Comparison of ENCODE assay signal across 14 cellular contexts in genomic region chr3:52227117-52227516, GRCh38. TPM values are rescaled to one million over a fixed set of nuclear protein-coding genes. Genes with fewer than 3 reads are reported as not detected.
DNase-seq lines count a peak whose midpoint lies in the region; ATAC-seq and TF ChIP-seq lines count a peak whose summit lies in the region.
"Had no signal": no experiment of that assay in that cellular context is flagged by ENCODE, and none has a peak within 500 bp of the region (broad histone marks: within the 10 kb centered on the region; RNA-seq: fewer than 3 reads in every experiment).

No MANE protein-coding gene starts in this region.

- H3K36me3 ChIP-seq in CD8-positive, alpha-beta memory T cell (ENCODE audit: insufficient read depth, low read length) = peaks cover 24% of the 10 kb centered on the region
- H3K36me3 ChIP-seq in H7 (replicated peaks; ENCODE audit: control insufficient read depth, insufficient read depth, low read length) = peaks cover 11% of the 10 kb centered on the region
- H3K36me3 ChIP-seq in naive thymus-derived CD4-positive, alpha-beta T cell (ENCODE audit: control insufficient read depth in 2 of 3, insufficient read depth in 3 of 3, low read length in 3 of 3) = peaks cover 5 to 46% (median 23%) of the 10 kb centered on the region in 3 experiments

- DNase-seq in CD8-positive, alpha-beta memory T cell = no peak
- DNase-seq in H7 = peak; percentile 35
- no peak for DNase-seq in activated CD8-positive, alpha-beta T cell treated with anti-CD3 and anti-CD28 coated beads for 36 hours
- no peak for DNase-seq in naive thymus-derived CD4-positive, alpha-beta T cell
- DNase-seq in NCI-H2196 treated with DMSO at 0.1 percent for 48 hours (lab: John Stamatoyannopoulos, UW; ENCODE audit: unreplicated experiment) = no peak
- DNase-seq: left colon, NCI-H1105, NCI-H510A, nephron progenitor cell had no signal

- peak overlapping the region in 6 of 8 donors; percentile 2 to 91 (median 53) for H3K27ac Mint-ChIP-seq in CD8-positive, alpha-beta memory T cell
- H3K27ac Mint-ChIP-seq in activated CD8-positive, alpha-beta T cell treated with anti-CD3 and anti-CD28 coated beads for 36 hours = peak overlapping the region; percentile 85
- H3K27ac Mint-ChIP-seq in naive thymus-derived CD4-positive, alpha-beta T cell = peak overlapping the region in 8 of 9 donors; percentile 75 to 93 (median 86)

- no peaks in the 10 kb centered on the region for H3K9me3 ChIP-seq in CD8-positive, alpha-beta memory T cell (ENCODE audit: low read length)
- H3K9me3 ChIP-seq in naive thymus-derived CD4-positive, alpha-beta T cell (ENCODE audit: control insufficient read depth in 2 of 3, low read length in 3 of 3) = no peaks in the 10 kb centered on the region

- CTCF ChIA-PET in CD8-positive, alpha-beta memory T cell (lab: Charles Lee) = interaction anchor here (0.7 to 3.6 kb wide), 5 partner anchors 9 to 219 kb away, joined by 3 to 21 read pairs (median 4); partner anchors contain the start of gene WDR82
- CTCF ChIA-PET in activated CD8-positive, alpha-beta T cell treated with anti-CD3 and anti-CD28 coated beads for 36 hours (lab: Charles Lee) = interaction anchor here (0.7 to 11.9 kb wide), 8 partner anchors 8 to 111 kb away, joined by 3 to 223 read pairs (median 4); partner anchors contain the start of genes TWF2 and WDR82
- CTCF ChIA-PET in naive thymus-derived CD4-positive, alpha-beta T cell (lab: Charles Lee) = interaction anchor here (0.6 to 5.1 kb wide), 5 partner anchors 10 to 112 kb away, joined by 3 to 40 read pairs (median 4); no protein-coding TSS in a partner anchor

- H3K27ac ChIP-seq in CD8-positive, alpha-beta memory T cell (ENCODE audit: low read depth, low read length) = no peak overlapping the region
- peak overlapping the region; percentile 62 for H3K27ac ChIP-seq in naive thymus-derived CD4-positive, alpha-beta T cell (ENCODE audit: low read depth, low read length)
- H3K27ac ChIP-seq: hepatocyte had no signal

- no peak for TF ChIP-seq CTCF in activated CD8-positive, alpha-beta T cell treated with anti-CD3 and anti-CD28 coated beads for 36 hours (IDR thresholded peaks at IDR 0.05)

- H3K27me3 Mint-ChIP-seq in CD8-positive, alpha-beta memory T cell = no peaks in the 10 kb centered on the region
- no peaks in the 10 kb centered on the region for H3K27me3 Mint-ChIP-seq in activated CD8-positive, alpha-beta T cell treated with anti-CD3 and anti-CD28 coated beads for 36 hours
- H3K27me3 Mint-ChIP-seq in naive thymus-derived CD4-positive, alpha-beta T cell = no peaks in the 10 kb centered on the region

- ATAC-seq in activated CD8-positive, alpha-beta T cell treated with anti-CD3 and anti-CD28 coated beads for 36 hours = no peak
- no peak for ATAC-seq in naive thymus-derived CD4-positive, alpha-beta T cell
- ATAC-seq in GM19324 (IDR thresholded peaks at IDR 0.05; ENCODE audit: low FRiP score, unreplicated experiment) = no peak
- ATAC-seq in GM21619 (IDR thresholded peaks at IDR 0.05; ENCODE audit: unreplicated experiment) = no peak
- ATAC-seq: left colon had no signal

- POLR2A ChIA-PET in CD8-positive, alpha-beta memory T cell (lab: Charles Lee) = no interaction called here
- POLR2A ChIA-PET in activated CD8-positive, alpha-beta T cell treated with anti-CD3 and anti-CD28 coated beads for 36 hours (lab: Charles Lee) = interaction anchor here (0.7 to 33.3 kb wide), 4 partner anchors 11 to 50 kb away, joined by 3 to 949 read pairs (median 56); partner anchors contain the start of genes GLYCTK, TWF2 and WDR82
- POLR2A ChIA-PET in naive thymus-derived CD4-positive, alpha-beta T cell (lab: Charles Lee) = interaction anchor here (1.7 to 46.3 kb wide), 2 partner anchors 10 to 57 kb away, joined by 5 to 1418 read pairs; partner anchors contain the start of genes GLYCTK and WDR82

- H3K9me3 Mint-ChIP-seq in CD8-positive, alpha-beta memory T cell = no peaks in the 10 kb centered on the region
- H3K9me3 Mint-ChIP-seq in activated CD8-positive, alpha-beta T cell treated with anti-CD3 and anti-CD28 coated beads for 36 hours = no peaks in the 10 kb centered on the region
- H3K9me3 Mint-ChIP-seq in naive thymus-derived CD4-positive, alpha-beta T cell = no peaks in the 10 kb centered on the region
- H3K9me3 Mint-ChIP-seq: nephron progenitor cell; T-helper 2 cell treated with Interferon-gamma antibody and Interleukin-4, amounts not matched to agents 5 μg/mL and 100 μg/mL, for 36 hours had no signal

- intact Hi-C loops in activated CD8-positive, alpha-beta T cell treated with anti-CD3 and anti-CD28 coated beads for 36 hours (cut with micrococcal nuclease) = no loop called here
- intact Hi-C loops in naive thymus-derived CD4-positive, alpha-beta T cell (cut with micrococcal nuclease) = loop anchor here in 1 of 2 donors (10.0 kb wide), 1 partner anchor 72 kb away; the partner anchor contains the start of gene POC1A

- H3K36me3 Mint-ChIP-seq in CD8-positive, alpha-beta memory T cell = peaks cover 0 to 44% (median 6%) of the 10 kb centered on the region in 3 donors
- peaks cover 21% of the 10 kb centered on the region for H3K36me3 Mint-ChIP-seq in activated CD8-positive, alpha-beta T cell treated with anti-CD3 and anti-CD28 coated beads for 36 hours (ENCODE audit: low read depth)
- H3K36me3 Mint-ChIP-seq in naive thymus-derived CD4-positive, alpha-beta T cell = peaks cover 0 to 23% (median 6%) of the 10 kb centered on the region in 5 donors

- no peak overlapping the region for H3K4me3 ChIP-seq in CD8-positive, alpha-beta memory T cell (ENCODE audit: low read length)
- H3K4me3 ChIP-seq in H7 (ENCODE audit: insufficient read depth, low read depth, low read length) = no peak overlapping the region
- H3K4me3 ChIP-seq in naive thymus-derived CD4-positive, alpha-beta T cell (ENCODE audit: low read length) = no peak overlapping the region
- H3K4me3 ChIP-seq: hepatocyte had no signal

- H3K27me3 ChIP-seq in CD8-positive, alpha-beta memory T cell (ENCODE audit: insufficient read depth, low read length, poor library complexity, severe bottlenecking) = no peaks in the 10 kb centered on the region
- no peaks in the 10 kb centered on the region for H3K27me3 ChIP-seq in H7 (ENCODE audit: control insufficient read depth, insufficient read depth, low read length)
- H3K27me3 ChIP-seq in naive thymus-derived CD4-positive, alpha-beta T cell (ENCODE audit: control insufficient read depth in 2 of 2, insufficient read depth in 2 of 2, low read length in 2 of 2) = no peaks in the 10 kb centered on the region
- H3K27me3 ChIP-seq: hepatocyte had no signal

- no peak overlapping the region for H3K4me3 Mint-ChIP-seq in CD8-positive, alpha-beta memory T cell
- no peak overlapping the region for H3K4me3 Mint-ChIP-seq in activated CD8-positive, alpha-beta T cell treated with anti-CD3 and anti-CD28 coated beads for 36 hours
- peak overlapping the region in 3 of 10 donors; percentile 41 to 87 (median 83) for H3K4me3 Mint-ChIP-seq in naive thymus-derived CD4-positive, alpha-beta T cell
- H3K4me3 Mint-ChIP-seq: nephron progenitor cell had no signal

- peaks cover 46 to 69% (median 46%) of the 10 kb centered on the region in 3 donors for H3K4me1 Mint-ChIP-seq in CD8-positive, alpha-beta memory T cell
- peaks cover 65% of the 10 kb centered on the region for H3K4me1 Mint-ChIP-seq in activated CD8-positive, alpha-beta T cell treated with anti-CD3 and anti-CD28 coated beads for 36 hours (ENCODE audit: low read depth)
- H3K4me1 Mint-ChIP-seq in naive thymus-derived CD4-positive, alpha-beta T cell = peaks cover 49 to 66% (median 58%) of the 10 kb centered on the region in 7 donors

- peaks cover 60% of the 10 kb centered on the region for H3K4me1 ChIP-seq in CD8-positive, alpha-beta memory T cell (ENCODE audit: insufficient read depth, low read length)
- H3K4me1 ChIP-seq in naive thymus-derived CD4-positive, alpha-beta T cell (ENCODE audit: control insufficient read depth in 2 of 2, insufficient read depth in 2 of 2, low read length in 2 of 2) = peaks cover 24 to 51% of the 10 kb centered on the region in 2 donors

RNA-seq across cellular contexts. Expression of gene TLR9, which starts 1.7 kb away (rescaled TPM):
- under 1 TPM; 0.16 to 0.22 TPM for total RNA-seq in CD8-positive, alpha-beta memory T cell
- polyA plus RNA-seq in CD8-positive, alpha-beta memory T cell = 0.16 TPM
- not detected in 2 replicates for total RNA-seq in H7 (2014; rRNA removed; shearing (Covaris generic))
- 1 to 10 TPM; 2.0 TPM for total RNA-seq in activated CD8-positive, alpha-beta T cell treated with anti-CD3 and anti-CD28 coated beads for 36 hours
- 1 to 10 TPM in 3 of 5 experiments, under 1 TPM in 2; 0.27 to 2.5 (median 1.6) TPM for total RNA-seq in naive thymus-derived CD4-positive, alpha-beta T cell
- under 1 TPM in 1 of 2 donors, not detected in 1; 0.16 TPM for polyA plus RNA-seq in naive thymus-derived CD4-positive, alpha-beta T cell
- total RNA-seq: hepatocyte, HT-29 had no signal
- polyA plus RNA-seq: hepatocyte had no signal

RNA-seq across cellular contexts. Expression of gene TWF2, which starts 11.8 kb away (rescaled TPM):
- 100 to 1,000 TPM in 1 of 2 experiments, 10 to 100 TPM in 1; 98.2 to 101 TPM for total RNA-seq in CD8-positive, alpha-beta memory T cell
- 138 TPM for polyA plus RNA-seq in CD8-positive, alpha-beta memory T cell
- total RNA-seq in H7 (2014; rRNA removed; shearing (Covaris generic)) = 85.8 and 99.0 TPM in 2 replicates
- total RNA-seq in activated CD8-positive, alpha-beta T cell treated with anti-CD3 and anti-CD28 coated beads for 36 hours = 100 to 1,000 TPM; 137 TPM
- 100 to 1,000 TPM in 1 of 5 experiments, 10 to 100 TPM in 4; 38.7 to 110 (median 63.7) TPM for total RNA-seq in naive thymus-derived CD4-positive, alpha-beta T cell
- 100 to 1,000 TPM; 104 to 147 TPM for polyA plus RNA-seq in naive thymus-derived CD4-positive, alpha-beta T cell

RNA-seq across cellular contexts. Expression of gene PPM1M, which starts 18.4 kb away (rescaled TPM):
- total RNA-seq in CD8-positive, alpha-beta memory T cell = 10 to 100 TPM; 56.6 to 60.8 TPM
- 81.8 TPM for polyA plus RNA-seq in CD8-positive, alpha-beta memory T cell
- total RNA-seq in H7 (2014; rRNA removed; shearing (Covaris generic)) = 2.9 and 4.5 TPM in 2 replicates
- total RNA-seq in activated CD8-positive, alpha-beta T cell treated with anti-CD3 and anti-CD28 coated beads for 36 hours = 100 to 1,000 TPM in 1 of 2 experiments, 10 to 100 TPM in 1; 94.3 to 100 TPM
- 10 to 100 TPM; 55.8 to 81.0 (median 74.5) TPM for total RNA-seq in naive thymus-derived CD4-positive, alpha-beta T cell
- polyA plus RNA-seq in naive thymus-derived CD4-positive, alpha-beta T cell = 100 to 1,000 TPM in 1 of 2 donors, 10 to 100 TPM in 1; 68.8 to 135 TPM

RNA-seq across cellular contexts. Expression of gene ALAS1, which starts 29.2 kb away (rescaled TPM):
- total RNA-seq in CD8-positive, alpha-beta memory T cell = 10 to 100 TPM; 72.2 to 73.0 TPM
- 32.9 TPM for polyA plus RNA-seq in CD8-positive, alpha-beta memory T cell
- 63.8 and 86.9 TPM in 2 replicates for total RNA-seq in H7 (2014; rRNA removed; shearing (Covaris generic))
- 10 to 100 TPM; 54.3 to 54.6 TPM for total RNA-seq in activated CD8-positive, alpha-beta T cell treated with anti-CD3 and anti-CD28 coated beads for 36 hours
- 10 to 100 TPM; 12.6 to 74.3 (median 27.4) TPM for total RNA-seq in naive thymus-derived CD4-positive, alpha-beta T cell
- polyA plus RNA-seq in naive thymus-derived CD4-positive, alpha-beta T cell = 10 to 100 TPM; 18.7 to 37.6 TPM

RNA-seq across cellular contexts. Expression of gene WDR82, which starts 51.3 kb away (rescaled TPM):
- 100 to 1,000 TPM; 133 to 140 TPM for total RNA-seq in CD8-positive, alpha-beta memory T cell
- 133 TPM for polyA plus RNA-seq in CD8-positive, alpha-beta memory T cell
- total RNA-seq in H7 (2014; rRNA removed; shearing (Covaris generic)) = 60.3 and 63.8 TPM in 2 replicates
- total RNA-seq in activated CD8-positive, alpha-beta T cell treated with anti-CD3 and anti-CD28 coated beads for 36 hours = 100 to 1,000 TPM; 103 to 105 TPM
- total RNA-seq in naive thymus-derived CD4-positive, alpha-beta T cell = 100 to 1,000 TPM; 112 to 161 (median 135) TPM
- polyA plus RNA-seq in naive thymus-derived CD4-positive, alpha-beta T cell = 100 to 1,000 TPM; 127 to 181 TPM

Comparison
In these comparisons a context has a peak if more than half of its experiments do, and no peak if none do; other contexts are left out.
1. RNA of gene PPM1M, which starts 18.4 kb away (total RNA-seq): 94.3 to 100 TPM in activated CD8-positive, alpha-beta T cell treated with anti-CD3 and anti-CD28 coated beads for 36 hours, 55.8 to 81.0 TPM in naive thymus-derived CD4-positive, alpha-beta T cell and 56.6 to 60.8 TPM in CD8-positive, alpha-beta memory T cell; 2.9 to 4.5 TPM in H7; every median in the first group is over 10 times any median in the second.
2. Peak in every context shown above with its lines, with median percentiles within 50 percentile points of each other: H3K27ac Mint-ChIP-seq.